ENCODE assay signal across 8 cellular contexts in genomic region chr7:21945374-21946227, GRCh38. TPM values are rescaled to one million over a fixed set of nuclear protein-coding genes. Genes with fewer than 3 reads are reported as not detected.
A peak's percentile ranks its signal among the peaks of the same experiment; 100 is the strongest.
DNase-seq lines count a peak whose midpoint lies in the region; ATAC-seq, FAIRE-seq and TF ChIP-seq lines count a peak whose summit lies in the region.

CDCA7L (minus strand) TSS chr7:21945899; CDS start chr7:21945804, 95 bp downstream.

- peaks cover 25% of the 10 kb centered on the region; the same call in 1 of the 2 replicates for H4K20me1 ChIP-seq in OCI-LY7 (ENCODE audit: insufficient read depth, low read length)

- H3K27ac ChIP-seq in OCI-LY7 (ENCODE audit: low read depth, low read length, poor library complexity, severe bottlenecking) (peak within 1 kb of the TSS; percentile 79), substantia nigra (ENCODE audit: low read depth, low read length, poor library complexity, severe bottlenecking) (peak within 1 kb of the TSS; percentile 43)

- H3K27ac Mint-ChIP-seq in activated T-helper 1 cell treated with anti-CD3 and anti-CD28 coated beads, Interleukin-12 subunit alpha, Interleukin-12 subunit beta, Interleukin-2, Interleukin-4 antibody, amounts not matched to agents 30 ng/mL and 10 ng/mL and 1 ng/mL, durations not matched to agents 14 hours and 24 hours and 36 hours = peak within 1 kb of the TSS; percentile 95
- peak within 1 kb of the TSS; percentile 100 for H3K27ac Mint-ChIP-seq in nephron progenitor cell

- peaks cover 16% of the 10 kb centered on the region for H3K27me3 Mint-ChIP-seq in activated T-helper 1 cell treated with anti-CD3 and anti-CD28 coated beads, Interleukin-12 subunit alpha, Interleukin-12 subunit beta, Interleukin-2, Interleukin-4 antibody, amounts not matched to agents 30 ng/mL and 10 ng/mL and 1 ng/mL, durations not matched to agents 14 hours and 24 hours and 36 hours (ENCODE audit: insufficient read depth)
- peaks cover 29% of the 10 kb centered on the region for H3K27me3 Mint-ChIP-seq in nephron progenitor cell (ENCODE audit: low read depth, poor library complexity)

- peaks cover 63% of the 10 kb centered on the region for H3K4me1 ChIP-seq in OCI-LY7 (ENCODE audit: insufficient read depth, low read length, poor library complexity, severe bottlenecking)

- H3K36me3 ChIP-seq in OCI-LY7 (ENCODE audit: insufficient read depth, low read length) = peaks cover 20% of the 10 kb centered on the region

- DNase-seq in DMS 273 treated with DMSO at 0.1 percent for 48 hours (lab: John Stamatoyannopoulos, UW) = peak; percentile 83
- DNase-seq in HTR-8/SVneo (ENCODE audit: insufficient read length, low spot score) = peak; percentile 85
- peak; percentile 93 for DNase-seq in OCI-LY7 (ENCODE audit: low spot score)
- peak; percentile 54 for DNase-seq in activated T-helper 1 cell treated with anti-CD3 and anti-CD28 coated beads, Interleukin-12 subunit alpha, Interleukin-12 subunit beta, Interleukin-2, Interleukin-4 antibody, amounts not matched to agents 30 ng/mL and 10 ng/mL and 1 ng/mL, durations not matched to agents 14 hours and 24 hours and 36 hours (ENCODE audit: low spot score)
- DNase-seq in fibroblast of pulmonary artery (ENCODE audit: low read depth) = peak; percentile 69
- DNase-seq in nephron progenitor cell = peak; percentile 78
- peak in 46 of 49 donors; percentile 21 to 83 (median 60) for DNase-seq in substantia nigra (lab: John Stamatoyannopoulos, UW)

- BruUV-seq in OCI-LY7 (replicated peaks; lab: Mats Ljungman, UMichigan) = no TSS peak

- H3K36me3 Mint-ChIP-seq in activated T-helper 1 cell treated with anti-CD3 and anti-CD28 coated beads, Interleukin-12 subunit alpha, Interleukin-12 subunit beta, Interleukin-2, Interleukin-4 antibody, amounts not matched to agents 30 ng/mL and 10 ng/mL and 1 ng/mL, durations not matched to agents 14 hours and 24 hours and 36 hours (ENCODE audit: low read depth) = peaks cover 15% of the 10 kb centered on the region
- no peaks in the 10 kb centered on the region for H3K36me3 Mint-ChIP-seq in nephron progenitor cell (ENCODE audit: low read depth)

- peak; percentile 40 for TF ChIP-seq CTCF in OCI-LY7 (conservative IDR thresholded peaks at IDR 0.05; ENCODE audit: low read length)
- TF ChIP-seq CTCF in fibroblast of pulmonary artery (IDR thresholded peaks at IDR 0.05; ENCODE audit: low read length, missing control alignments) = no peak
- TF ChIP-seq CTCF in nephron progenitor cell (IDR thresholded peaks at IDR 0.05) = no peak

- FAIRE-seq in HTR-8/SVneo (lab: Jason Lieb, UNC) = peak; percentile 64

- intact Hi-C loops in OCI-LY7 (cut with micrococcal nuclease; ENCODE audit: unreplicated experiment) = loop anchor here (1.0 to 10.0 kb wide), 8 partner anchors 21 to 1731 kb away; partner anchors contain the start of genes HYCC1 and MACC1
- intact Hi-C loops in activated T-helper 1 cell treated with anti-CD3 and anti-CD28 coated beads, Interleukin-12 subunit alpha, Interleukin-12 subunit beta, Interleukin-2, Interleukin-4 antibody, amounts not matched to agents 30 ng/mL and 10 ng/mL and 1 ng/mL, durations not matched to agents 14 hours and 24 hours and 36 hours (cut with micrococcal nuclease) = loop anchor here (2.0 to 10.0 kb wide), 6 partner anchors 55 to 1235 kb away; partner anchors contain the start of gene HYCC1

- no peaks in the 10 kb centered on the region for H3K9me2 ChIP-seq in OCI-LY7 (ENCODE audit: insufficient read depth, low read length)

- peak within 1 kb of the TSS; percentile 91 for H2AFZ ChIP-seq in OCI-LY7 (ENCODE audit: low read length)

- no peaks in the 10 kb centered on the region for H3K9me3 Mint-ChIP-seq in activated T-helper 1 cell treated with anti-CD3 and anti-CD28 coated beads, Interleukin-12 subunit alpha, Interleukin-12 subunit beta, Interleukin-2, Interleukin-4 antibody, amounts not matched to agents 30 ng/mL and 10 ng/mL and 1 ng/mL, durations not matched to agents 14 hours and 24 hours and 36 hours
- no peaks in the 10 kb centered on the region for H3K9me3 Mint-ChIP-seq in nephron progenitor cell

- H3K4me3 Mint-ChIP-seq in activated T-helper 1 cell treated with anti-CD3 and anti-CD28 coated beads, Interleukin-12 subunit alpha, Interleukin-12 subunit beta, Interleukin-2, Interleukin-4 antibody, amounts not matched to agents 30 ng/mL and 10 ng/mL and 1 ng/mL, durations not matched to agents 14 hours and 24 hours and 36 hours = peak within 1 kb of the TSS; percentile 94
- H3K4me3 Mint-ChIP-seq in nephron progenitor cell = peak within 1 kb of the TSS; percentile 87

- peak; percentile 74 for ATAC-seq in GM21423 (IDR thresholded peaks at IDR 0.05; ENCODE audit: unreplicated experiment)

- H3K4me1 Mint-ChIP-seq in activated T-helper 1 cell treated with anti-CD3 and anti-CD28 coated beads, Interleukin-12 subunit alpha, Interleukin-12 subunit beta, Interleukin-2, Interleukin-4 antibody, amounts not matched to agents 30 ng/mL and 10 ng/mL and 1 ng/mL, durations not matched to agents 14 hours and 24 hours and 36 hours (ENCODE audit: low read depth) = peaks cover 69% of the 10 kb centered on the region
- peaks cover 77% of the 10 kb centered on the region for H3K4me1 Mint-ChIP-seq in nephron progenitor cell

- peaks cover 45% of the 10 kb centered on the region for H3K79me2 ChIP-seq in OCI-LY7 (ENCODE audit: insufficient read depth, low read depth, low read length)

- no peaks in the 10 kb centered on the region for H3K9me3 ChIP-seq in OCI-LY7 (ENCODE audit: low read length)

- POLR2A ChIA-PET in OCI-LY7 (lab: Charles Lee) = interaction anchor here (0.6 to 13.6 kb wide), 11 partner anchors 10 to 1641 kb away, joined by 3 to 194 read pairs (median 4); no protein-coding TSS in a partner anchor

- H3K4me3 ChIP-seq in OCI-LY7 (ENCODE audit: low read depth, low read length, poor library complexity, severe bottlenecking) = peak within 1 kb of the TSS; percentile 84
- H3K4me3 ChIP-seq in fibroblast of pulmonary artery (replicated peaks; ENCODE audit: low read depth, low read length) = peak within 1 kb of the TSS; percentile 73

- CTCF ChIA-PET in OCI-LY7 (lab: Charles Lee; ENCODE audit: unreplicated experiment) = interaction anchor here (0.7 to 1.6 kb wide), 4 partner anchors 9 to 22 kb away, joined by 4 to 6 read pairs (median 5); no protein-coding TSS in a partner anchor

- peak within 1 kb of the TSS; percentile 88 for H3K4me2 ChIP-seq in OCI-LY7 (ENCODE audit: low read length)

RNA-seq across cellular contexts. Expression of gene CDCA7L, which starts in this region (rescaled TPM):
- total RNA-seq in OCI-LY7 (2014; rRNA removed; shearing (Covaris generic)) = 155 and 157 TPM in 2 replicates
- 173 and 175 TPM in 2 replicates for total RNA-seq in OCI-LY7 (2022)
- 102 and 113 TPM in 2 replicates for total RNA-seq in activated T-helper 1 cell treated with anti-CD3 and anti-CD28 coated beads, Interleukin-12 subunit alpha, Interleukin-12 subunit beta, Interleukin-2, Interleukin-4 antibody, amounts not matched to agents 30 ng/mL and 10 ng/mL and 1 ng/mL, durations not matched to agents 14 hours and 24 hours and 36 hours

Comparison
In these comparisons a context has a peak if more than half of its experiments do, and no peak if none do; other contexts are left out.
1. Peak in every context shown above with its lines: DNase-seq, ATAC-seq, H3K4me3 ChIP-seq and H3K27ac ChIP-seq.